In the genomic region with DNA sequence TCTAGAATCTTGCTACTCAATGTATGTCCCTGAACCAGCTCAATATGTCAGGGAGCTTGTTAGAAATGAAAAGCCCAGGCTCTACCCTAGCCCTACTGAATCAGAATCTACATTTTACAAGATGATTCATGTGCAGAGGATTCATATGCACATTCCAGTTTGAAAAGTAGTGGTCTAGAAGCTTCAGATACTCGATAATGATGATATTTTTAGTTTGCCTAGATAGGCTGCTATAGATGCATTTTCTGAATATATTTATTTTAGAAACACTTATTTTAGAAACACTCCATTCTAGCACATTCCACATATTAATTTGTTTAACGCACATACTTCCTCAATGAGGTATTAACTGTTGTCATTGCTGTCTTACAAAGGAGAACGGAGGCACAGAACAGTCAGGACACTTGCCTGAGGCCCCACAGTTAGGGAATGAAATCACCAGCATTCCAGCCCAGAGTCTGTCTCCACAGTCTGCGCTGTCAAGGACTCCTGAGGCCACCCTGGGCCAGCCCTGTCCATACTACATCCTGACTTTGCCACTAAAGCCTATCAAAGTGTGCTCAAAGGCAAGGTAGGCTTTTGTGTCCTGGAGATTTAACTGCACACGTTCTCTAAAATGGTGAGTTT, we compare ENCODE assay signal across 21 cellular contexts.
DNase-seq lines count a peak whose midpoint lies in the region; ATAC-seq and TF ChIP-seq lines count a peak whose summit lies in the region.
"Had no signal": no experiment of that assay in that cellular context is flagged by ENCODE, and none has a peak within 500 bp of the region (broad histone marks: within the 10 kb centered on the region; RNA-seq: fewer than 3 reads in every experiment).

No MANE protein-coding gene starts in this region.

- no peak for ATAC-seq in HG03432 (IDR thresholded peaks at IDR 0.05; ENCODE audit: unreplicated experiment)
- no peak for ATAC-seq in GM18517 (IDR thresholded peaks at IDR 0.05; ENCODE audit: unreplicated experiment)
- ATAC-seq: activated CD8-positive, alpha-beta T cell treated with anti-CD3 and anti-CD28 coated beads, Interleukin-2, amount 10 ng/mL, durations not matched to agents 7 days and 5 days; esophagus mucosa; heart left ventricle; lower lobe of right lung; T-helper 17 cell had no signal

- no peak for TF ChIP-seq CTCF in AG09309 (IDR thresholded peaks at IDR 0.05; ENCODE audit: control insufficient read depth, insufficient read depth, low read depth, low read length, missing control alignments)

- DNase-seq in AG09309 (ENCODE audit: low read depth) (peak; percentile 42), HT1080 (ENCODE audit: low read depth) (peak; percentile 9), amniotic stem cell (lab: John Stamatoyannopoulos, UW) (peak; percentile 19), iris pigment epithelial cell (ENCODE audit: low read depth) (peak; percentile 22), NCI-H2171 treated with DMSO at 0.1 percent for 48 hours (lab: John Stamatoyannopoulos, UW) (no peak), glomerular visceral epithelial cell (ENCODE audit: extremely low spot score) (no peak)
- DNase-seq: activated CD8-positive, alpha-beta T cell treated with anti-CD3 and anti-CD28 coated beads, Interleukin-2, amount 10 ng/mL, durations not matched to agents 7 days and 5 days; effector CD4-positive, alpha-beta T cell; GDM1; heart left ventricle; immature natural killer cell; lower lobe of right lung; naive B cell; NCI-H1694; ovary; Right ventricle myocardium superior; stimulated activated CD4-positive, alpha-beta T cell treated with anti-CD3 and anti-CD28 coated beads, Interleukin-2, amount 100 ng/mL, for 48 hours; T-helper 17 cell had no signal

- no peak overlapping the region for H3K4me3 ChIP-seq in AG09309 (ENCODE audit: control insufficient read depth, low read depth, low read length)
- H3K4me3 ChIP-seq: heart left ventricle, lower lobe of right lung, ovary had no signal

Comparison
In these comparisons a context has a peak if more than half of its experiments do, and no peak if none do; other contexts are left out.
1. DNase-seq: peak in AG09309 (single experiment), HT1080 (single experiment), amniotic stem cell (single experiment) and iris pigment epithelial cell (single experiment); none in NCI-H2171 treated with DMSO at 0.1 percent for 48 hours (single experiment) and glomerular visceral epithelial cell (single experiment).